1 cellular context compared by ENCODE assay signal in genomic region chr1:238487931-238488330, GRCh38.
TF ChIP-seq lines count a peak whose summit lies in the region.

No MANE protein-coding gene starts in this region.

TF ChIP-seq in SK-N-SH, 30 proteins besides CTCF, POLR2A, EP300 and RAD21:
- TF ChIP-seq REST (IDR thresholded peaks at IDR 0.05; ENCODE audit: low read depth, low read length) (no peak), TCF12 (IDR thresholded peaks at IDR 0.05) (peak; percentile 53), JUND (IDR thresholded peaks at IDR 0.05) (peak; percentile 36), ZBTB33 (IDR thresholded peaks at IDR 0.05; ENCODE audit: borderline replicate concordance, low read depth) (no peak), MXI1 (IDR thresholded peaks at IDR 0.05; ENCODE audit: low read depth, low read length) (no peak)
